Comparison of ENCODE assay signal across 10 cellular contexts in genomic region chr10:7045891-7046599, GRCh38.
A peak's percentile ranks its signal among the peaks of the same experiment; 100 is the strongest.
DNase-seq lines count a peak whose midpoint lies in the region; ATAC-seq, FAIRE-seq and TF ChIP-seq lines count a peak whose summit lies in the region.
"Had no signal": no experiment of that assay in that cellular context is flagged by ENCODE, and none has a peak within 500 bp of the region (broad histone marks: within the 10 kb centered on the region; RNA-seq: fewer than 3 reads in every experiment).

No MANE protein-coding gene starts in this region.

- no peak overlapping the region for H2AFZ ChIP-seq in HepG2 (ENCODE audit: low read length)

- ATAC-seq in right lobe of liver = peak; percentile 42 to 59 (median 52)
- ATAC-seq in HepG2 = no peak
- peak; percentile 83 for ATAC-seq in HG03066 (IDR thresholded peaks at IDR 0.05; ENCODE audit: low read depth, unreplicated experiment)
- peak; percentile 93 for ATAC-seq in upper lobe of right lung
- no peak for ATAC-seq in activated CD4-positive, CD25-positive, alpha-beta regulatory T cell treated with anti-CD3 and anti-CD28 coated beads, Interleukin-2, amount 50 U/mL, for 24 hours

- no TSS peak for BruUV-seq in HepG2 (replicated peaks; lab: Mats Ljungman, UMichigan)

- H3K27me3 ChIP-seq in right lobe of liver (no peaks in the 10 kb centered on the region), HepG2 (ENCODE audit: control insufficient read depth in 1 of 2, insufficient read depth in 2 of 2, low read length in 2 of 2) (peaks cover 0 to 3% of the 10 kb centered on the region in 2 experiments; a peak in 1 of 5 replicates), upper lobe of right lung (no peaks in the 10 kb centered on the region)
- H3K27me3 ChIP-seq in effector memory CD4-positive, alpha-beta T cell (replicated peaks; ENCODE audit: control insufficient read depth, insufficient read depth, low read length, poor library complexity, severe bottlenecking) = no peaks in the 10 kb centered on the region

- no peak for TF ChIP-seq RAD21 in HepG2 (CRISPR knock-in tag; IDR thresholded peaks at IDR 0.05)

- no peak for FAIRE-seq in HepG2 (lab: Jason Lieb, UNC)
- FAIRE-seq: astrocyte had no signal

- no peak overlapping the region for H3K4me2 ChIP-seq in HepG2 (ENCODE audit: low read depth, low read length)

- H3K9ac ChIP-seq in HepG2 (ENCODE audit: insufficient read depth, low read depth, low read length) = no peak overlapping the region

- H3K79me2 ChIP-seq in HepG2 (ENCODE audit: insufficient read depth, low read length) = no peaks in the 10 kb centered on the region

- intact Hi-C loops in right lobe of liver (cut with DNase I) = no loop called here
- intact Hi-C loops in HepG2 (cut with micrococcal nuclease; ENCODE audit: unreplicated experiment) = no loop called here
- intact Hi-C loops in upper lobe of right lung (cut with DNase I) = no loop called here

- H3K4me3 ChIP-seq in right lobe of liver (no peak overlapping the region), HepG2 (replicated peaks in 1 of 3; ENCODE audit: insufficient read depth in 1 of 3, low read depth in 2 of 3, low read length in 3 of 3) (no peak overlapping the region), upper lobe of right lung (no peak overlapping the region)
- no peak overlapping the region for H3K4me3 ChIP-seq in effector memory CD4-positive, alpha-beta T cell (ENCODE audit: insufficient read depth, low read depth, low read length, poor library complexity, severe bottlenecking)
- H3K4me3 ChIP-seq: SK-N-MC had no signal

- in situ Hi-C loops in HepG2 (cut with HindIII; ENCODE audit: extremely low pct_ligation_motif_present, low pct_unique_long_range_greater_than_20kb) = no loop called here

- H3K9me3 ChIP-seq in right lobe of liver = no peaks in the 10 kb centered on the region
- no peaks in the 10 kb centered on the region; the same call in 1 of the 2 replicates for H3K9me3 ChIP-seq in HepG2 (ENCODE audit: low read length)
- no peaks in the 10 kb centered on the region for H3K9me3 ChIP-seq in upper lobe of right lung
- no peaks in the 10 kb centered on the region for H3K9me3 ChIP-seq in effector memory CD4-positive, alpha-beta T cell (ENCODE audit: control insufficient read depth, low read length)

- no peaks in the 10 kb centered on the region for H4K20me1 ChIP-seq in HepG2 (ENCODE audit: insufficient read depth, low read length)

- no peak for TF ChIP-seq POLR2A in right lobe of liver (IDR thresholded peaks at IDR 0.05)
- no peak for TF ChIP-seq POLR2A in HepG2 (IDR thresholded peaks at IDR 0.05; ENCODE audit: insufficient read depth in 1 of 2, low read depth in 2 of 2, low read length in 2 of 2)

- H3K27ac ChIP-seq in right lobe of liver = no peak overlapping the region
- no peak overlapping the region for H3K27ac ChIP-seq in HepG2 (ENCODE audit: extremely low read length, insufficient read depth, low read length)
- no peak overlapping the region for H3K27ac ChIP-seq in upper lobe of right lung
- H3K27ac ChIP-seq in effector memory CD4-positive, alpha-beta T cell (ENCODE audit: insufficient read depth, low read length, poor library complexity, severe bottlenecking) = no peak overlapping the region
- H3K27ac ChIP-seq: SK-N-MC had no signal

- TF ChIP-seq EP300 in HepG2 (IDR thresholded peaks at IDR 0.05; ENCODE audit: low read depth in 2 of 2, low read length in 2 of 2) = no peak
- TF ChIP-seq EP300 in HepG2 (CRISPR knock-in tag; IDR thresholded peaks at IDR 0.05; ENCODE audit: borderline replicate concordance) = no peak

- WGBS in right lobe of liver (ENCODE audit: insufficient coverage, low coverage, low lambda C conversion rate, missing lambda C conversion rate) = 31% methylated on average over 4 of the region's 4 CpGs
- WGBS in HepG2 (ENCODE audit: low lambda C conversion rate) = 3% methylated on average over 4 of the region's 4 CpGs

- POLR2A ChIA-PET in HepG2 (lab: Yijun Ruan, JAX) = no interaction called here

- H3K4me1 ChIP-seq in right lobe of liver (no peaks in the 10 kb centered on the region), HepG2 (ENCODE audit: insufficient read depth, low read length) (no peaks in the 10 kb centered on the region), upper lobe of right lung (peaks cover 14% of the 10 kb centered on the region)
- peaks cover 21% of the 10 kb centered on the region for H3K4me1 ChIP-seq in effector memory CD4-positive, alpha-beta T cell (ENCODE audit: control insufficient read depth, insufficient read depth, low read length, poor library complexity, severe bottlenecking)

- H3K36me3 ChIP-seq in right lobe of liver = no peaks in the 10 kb centered on the region
- no peaks in the 10 kb centered on the region for H3K36me3 ChIP-seq in HepG2 (replicated peaks in 1 of 2; ENCODE audit: control insufficient read depth in 1 of 2, insufficient read depth in 2 of 2, low read length in 2 of 2)
- H3K36me3 ChIP-seq in upper lobe of right lung = no peaks in the 10 kb centered on the region
- no peaks in the 10 kb centered on the region for H3K36me3 ChIP-seq in effector memory CD4-positive, alpha-beta T cell (ENCODE audit: control insufficient read depth, insufficient read depth, low read length)

- CTCF ChIA-PET in HepG2 (lab: Yijun Ruan, JAX; ENCODE audit: low intra/inter-chr PET ratio, low total read pairs) = no interaction called here

- DNase-seq in right lobe of liver = no peak
- no peak for DNase-seq in HepG2 (ENCODE audit: low spot score)
- DNase-seq in SKM-1 treated with dmso at 0.1 percent for 144 hours (lab: John Stamatoyannopoulos, UW; ENCODE audit: unreplicated experiment) = peak; percentile 94
- no peak for DNase-seq in upper lobe of right lung
- no peak for DNase-seq in effector memory CD4-positive, alpha-beta T cell
- no peak for DNase-seq in NCI-H2107 treated with DMSO at 0.1 percent for 48 hours (lab: John Stamatoyannopoulos, UW; ENCODE audit: unreplicated experiment)

- no peak for TF ChIP-seq CTCF in right lobe of liver (IDR thresholded peaks at IDR 0.05)
- TF ChIP-seq CTCF in HepG2 (CRISPR knock-in tag; IDR thresholded peaks at IDR 0.05) = no peak
- no peak for TF ChIP-seq CTCF in upper lobe of right lung (IDR thresholded peaks at IDR 0.05)

TF ChIP-seq in HepG2, 621 proteins besides CTCF, POLR2A, EP300 and RAD21:
- no peak for TF ChIP-seq ZHX2 (IDR thresholded peaks at IDR 0.05; ENCODE audit: low read depth)
- no peak for TF ChIP-seq ZHX2 (CRISPR knock-in tag; IDR thresholded peaks at IDR 0.05; ENCODE audit: borderline replicate concordance)
- no peak for TF ChIP-seq FUBP1 (CRISPR knock-in tag; IDR thresholded peaks at IDR 0.05; ENCODE audit: borderline replicate concordance)
- no peak for TF ChIP-seq MTA3 (CRISPR knock-in tag; IDR thresholded peaks at IDR 0.05)
- TF ChIP-seq ZMYM4 (CRISPR knock-in tag; IDR thresholded peaks at IDR 0.05) = no peak
- TF ChIP-seq GLI4 (CRISPR knock-in tag; IDR thresholded peaks at IDR 0.05; ENCODE audit: borderline replicate concordance) = no peak

Comparison
In these comparisons a context has a peak if more than half of its experiments do, and no peak if none do; other contexts are left out.
1. ATAC-seq: peak in right lobe of liver (4 of 4), HG03066 (single experiment) and upper lobe of right lung (single experiment); none in HepG2 (single experiment) and activated CD4-positive, CD25-positive, alpha-beta regulatory T cell treated with anti-CD3 and anti-CD28 coated beads, Interleukin-2, amount 50 U/mL, for 24 hours (0 of 2).